18 cellular contexts compared by ENCODE assay signal in genomic region chr10:124878457-124878739, GRCh38.
DNase-seq lines count a peak whose midpoint lies in the region; ATAC-seq and TF ChIP-seq lines count a peak whose summit lies in the region.
"Had no signal": no experiment of that assay in that cellular context is flagged by ENCODE, and none has a peak within 500 bp of the region (broad histone marks: within the 10 kb centered on the region; RNA-seq: fewer than 3 reads in every experiment).

No MANE protein-coding gene starts in this region.

- no peak for TF ChIP-seq EP300 in upper lobe of left lung (IDR thresholded peaks at IDR 0.05)

- no peaks in the 10 kb centered on the region for H3K27me3 ChIP-seq in heart left ventricle
- no peaks in the 10 kb centered on the region for H3K27me3 ChIP-seq in right atrium auricular region
- H3K27me3 ChIP-seq in esophagus (ENCODE audit: control insufficient read depth in 1 of 2, insufficient read depth in 2 of 2, low read length in 2 of 2) = no peaks in the 10 kb centered on the region
- H3K27me3 ChIP-seq in right lobe of liver = no peaks in the 10 kb centered on the region
- no peaks in the 10 kb centered on the region for H3K27me3 ChIP-seq in upper lobe of left lung
- H3K27me3 ChIP-seq: BLaER1 had no signal

- no peak overlapping the region for H3K27ac Mint-ChIP-seq in activated T-helper 2 cell treated with anti-CD3 and anti-CD28 coated beads, Interferon-gamma antibody, Interleukin-2, Interleukin-4, amounts not matched to agents 10 μg/mL and 5 μg/mL and 100 μg/mL, durations not matched to agents 14 hours and 24 hours and 36 hours

- H3K4me3 ChIP-seq in heart left ventricle = no peak overlapping the region
- H3K4me3 ChIP-seq in right atrium auricular region = no peak overlapping the region
- no peak overlapping the region for H3K4me3 ChIP-seq in esophagus (ENCODE audit: low read depth in 1 of 2, low read length in 2 of 2)
- no peak overlapping the region for H3K4me3 ChIP-seq in right lobe of liver
- H3K4me3 ChIP-seq in upper lobe of left lung = no peak overlapping the region
- H3K4me3 ChIP-seq in mucosa of descending colon = no peak overlapping the region
- H3K4me3 ChIP-seq: BLaER1, SK-N-MC had no signal

- H3K36me3 ChIP-seq in heart left ventricle (no peaks in the 10 kb centered on the region), right atrium auricular region (no peaks in the 10 kb centered on the region), esophagus (ENCODE audit: control insufficient read depth in 2 of 2, insufficient read depth in 2 of 2, low read length in 1 of 2) (no peaks in the 10 kb centered on the region), right lobe of liver (no peaks in the 10 kb centered on the region), upper lobe of left lung (no peaks in the 10 kb centered on the region), mucosa of descending colon (ENCODE audit: low read depth) (no peaks in the 10 kb centered on the region)
- H3K36me3 ChIP-seq: BLaER1 had no signal

- H3K4me3 Mint-ChIP-seq in activated T-helper 2 cell treated with anti-CD3 and anti-CD28 coated beads, Interferon-gamma antibody, Interleukin-2, Interleukin-4, amounts not matched to agents 10 μg/mL and 5 μg/mL and 100 μg/mL, durations not matched to agents 14 hours and 24 hours and 36 hours (ENCODE audit: low read depth) = no peak overlapping the region

- no peaks in the 10 kb centered on the region for H3K9me3 Mint-ChIP-seq in activated T-helper 2 cell treated with anti-CD3 and anti-CD28 coated beads, Interferon-gamma antibody, Interleukin-2, Interleukin-4, amounts not matched to agents 10 μg/mL and 5 μg/mL and 100 μg/mL, durations not matched to agents 14 hours and 24 hours and 36 hours

- intact Hi-C loops in heart left ventricle (cut with DNase I) (no loop called here), right lobe of liver (cut with DNase I) (no loop called here), mucosa of descending colon (cut with DNase I, micrococcal nuclease) (no loop called here)
- intact Hi-C loops in activated T-helper 2 cell treated with anti-CD3 and anti-CD28 coated beads, Interferon-gamma antibody, Interleukin-2, Interleukin-4, amounts not matched to agents 10 μg/mL and 5 μg/mL and 100 μg/mL, durations not matched to agents 14 hours and 24 hours and 36 hours (cut with micrococcal nuclease) = no loop called here

- H3K27me3 Mint-ChIP-seq in activated T-helper 2 cell treated with anti-CD3 and anti-CD28 coated beads, Interferon-gamma antibody, Interleukin-2, Interleukin-4, amounts not matched to agents 10 μg/mL and 5 μg/mL and 100 μg/mL, durations not matched to agents 14 hours and 24 hours and 36 hours (ENCODE audit: low read depth) = no peaks in the 10 kb centered on the region

- TF ChIP-seq CTCF in heart left ventricle (IDR thresholded peaks at IDR 0.05) = no peak
- no peak for TF ChIP-seq CTCF in right atrium auricular region (IDR thresholded peaks at IDR 0.05)
- no peak for TF ChIP-seq CTCF in right lobe of liver (IDR thresholded peaks at IDR 0.05)
- TF ChIP-seq CTCF in upper lobe of left lung (IDR thresholded peaks at IDR 0.05) = no peak
- TF ChIP-seq CTCF in mucosa of descending colon (IDR thresholded peaks at IDR 0.05) = no peak

- H3K4me1 ChIP-seq in heart left ventricle (no peaks in the 10 kb centered on the region), right atrium auricular region (no peaks in the 10 kb centered on the region), esophagus (ENCODE audit: control insufficient read depth in 2 of 2, insufficient read depth in 2 of 2, low read length in 1 of 2) (no peaks in the 10 kb centered on the region), right lobe of liver (peaks cover 0 to 13% (median 0%) of the 10 kb centered on the region in 4 donors), upper lobe of left lung (no peaks in the 10 kb centered on the region), mucosa of descending colon (ENCODE audit: low read depth) (no peaks in the 10 kb centered on the region)
- H3K4me1 ChIP-seq: BLaER1 had no signal

- TF ChIP-seq POLR2A in heart left ventricle (IDR thresholded peaks at IDR 0.05) (no peak), right lobe of liver (IDR thresholded peaks at IDR 0.05) (no peak), upper lobe of left lung (IDR thresholded peaks at IDR 0.05) (no peak)

- H3K27ac ChIP-seq in heart left ventricle (no peak overlapping the region), right atrium auricular region (no peak overlapping the region), esophagus (ENCODE audit: low read depth in 2 of 2, low read length in 1 of 2) (peak overlapping the region; percentile 49 to 51), right lobe of liver (peak overlapping the region in 1 of 3 donors; percentile 76), upper lobe of left lung (no peak overlapping the region)
- H3K27ac ChIP-seq: BLaER1, SK-N-MC had no signal

- H3K9me3 ChIP-seq in heart left ventricle = peaks cover 0 to 10% (median 2%) of the 10 kb centered on the region in 12 donors
- H3K9me3 ChIP-seq in right atrium auricular region = no peaks in the 10 kb centered on the region
- no peaks in the 10 kb centered on the region for H3K9me3 ChIP-seq in esophagus (ENCODE audit: control insufficient read depth in 2 of 2, insufficient read depth in 1 of 2, low read depth in 1 of 2, low read length in 1 of 2)
- no peaks in the 10 kb centered on the region for H3K9me3 ChIP-seq in right lobe of liver
- H3K9me3 ChIP-seq in upper lobe of left lung = peaks cover 0 to 8% (median 0%) of the 10 kb centered on the region in 4 donors
- no peaks in the 10 kb centered on the region for H3K9me3 ChIP-seq in mucosa of descending colon

- ATAC-seq in heart left ventricle = peak in 3 of 4 donors; percentile 41 to 48 (median 44)
- peak; percentile 63 to 92 (median 82) for ATAC-seq in right lobe of liver
- no peak for ATAC-seq in upper lobe of left lung (ENCODE audit: low FRiP score in 2 of 2)
- ATAC-seq in activated CD4-positive, CD25-positive, alpha-beta regulatory T cell treated with anti-CD3 and anti-CD28 coated beads, Interleukin-2, amount 50 U/mL, for 24 hours = no peak
- ATAC-seq in mucosa of descending colon = no peak
- ATAC-seq: Panc1 had no signal

- WGBS in heart left ventricle, 4 donors = 68 to 84% (median 78%) methylated on average over 2 of the region's 2 CpGs
- 72 to 81% methylated on average over 2 of the region's 2 CpGs for WGBS in esophagus, 2 donors
- no CpG with 5 or more reads among the region's 2 CpGs for whole genome bisulfite sequencing in right lobe of liver (ENCODE audit: insufficient coverage, low coverage, low lambda C conversion rate, missing lambda C conversion rate)
- 60 to 91% methylated on average over 1 to 2 of the region's 2 CpGs for WGBS in upper lobe of left lung, 2 donors

- H3K4me1 Mint-ChIP-seq in activated T-helper 2 cell treated with anti-CD3 and anti-CD28 coated beads, Interferon-gamma antibody, Interleukin-2, Interleukin-4, amounts not matched to agents 10 μg/mL and 5 μg/mL and 100 μg/mL, durations not matched to agents 14 hours and 24 hours and 36 hours (ENCODE audit: low read depth) = no peaks in the 10 kb centered on the region

- DNase-seq in heart left ventricle (no peak), right atrium auricular region (ENCODE audit: low spot score) (no peak), right lobe of liver (peak; percentile 28 to 68 (median 64)), upper lobe of left lung (no peak), mucosa of descending colon (no peak)
- DNase-seq in activated T-helper 2 cell treated with anti-CD3 and anti-CD28 coated beads, Interferon-gamma antibody, Interleukin-2, Interleukin-4, amounts not matched to agents 10 μg/mL and 5 μg/mL and 100 μg/mL, durations not matched to agents 14 hours and 24 hours and 36 hours (ENCODE audit: low spot score) = no peak
- DNase-seq: DND-41, KG1, NCI-H1048, NCI-H1436, NCI-H1930, NCI-H345, NCI-H524 treated with DMSO at 0.1 percent for 48 hours had no signal

- no peaks in the 10 kb centered on the region for H3K36me3 Mint-ChIP-seq in activated T-helper 2 cell treated with anti-CD3 and anti-CD28 coated beads, Interferon-gamma antibody, Interleukin-2, Interleukin-4, amounts not matched to agents 10 μg/mL and 5 μg/mL and 100 μg/mL, durations not matched to agents 14 hours and 24 hours and 36 hours (ENCODE audit: low read depth)

Comparison
In these comparisons a context has a peak if more than half of its experiments do, and no peak if none do; other contexts are left out.
1. ATAC-seq: peak in heart left ventricle (3 of 4) and right lobe of liver (4 of 4); none in upper lobe of left lung (0 of 2), activated CD4-positive, CD25-positive, alpha-beta regulatory T cell treated with anti-CD3 and anti-CD28 coated beads, Interleukin-2, amount 50 U/mL, for 24 hours (0 of 2) and mucosa of descending colon (single experiment).
2. DNase-seq: peak in right lobe of liver (3 of 3); none in heart left ventricle (0 of 5), right atrium auricular region (single experiment), activated T-helper 2 cell treated with anti-CD3 and anti-CD28 coated beads, Interferon-gamma antibody, Interleukin-2, Interleukin-4, amounts not matched to agents 10 μg/mL and 5 μg/mL and 100 μg/mL, durations not matched to agents 14 hours and 24 hours and 36 hours (single experiment), upper lobe of left lung (0 of 2) and mucosa of descending colon (0 of 3).
3. H3K27ac ChIP-seq: peak in esophagus (2 of 2); none in heart left ventricle (0 of 12), right atrium auricular region (0 of 2) and upper lobe of left lung (0 of 4).